Comparison of ENCODE assay signal across 14 cellular contexts in the genomic region with DNA sequence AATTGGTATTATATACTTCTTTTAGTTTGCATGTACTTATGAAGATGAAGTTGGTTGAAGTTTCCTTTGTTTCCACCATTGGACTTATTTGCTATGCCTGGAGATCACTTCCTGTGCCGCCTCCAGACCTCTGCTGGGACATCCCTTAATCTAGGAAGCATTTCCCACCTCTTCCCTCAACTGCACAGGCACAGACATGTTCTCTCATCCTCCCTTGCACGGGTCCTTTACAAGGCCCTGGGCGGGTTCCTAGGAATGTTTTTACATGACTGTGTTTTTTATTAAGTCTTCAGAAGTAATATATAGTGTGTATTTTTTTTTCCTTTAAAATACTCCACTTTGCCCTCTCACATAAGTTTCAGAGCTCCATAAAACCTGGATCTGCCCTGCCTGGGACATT. TPM values are rescaled to one million over a fixed set of nuclear protein-coding genes. Genes with fewer than 3 reads are reported as not detected.
DNase-seq lines count a peak whose midpoint lies in the region; ATAC-seq, FAIRE-seq and TF ChIP-seq lines count a peak whose summit lies in the region.
"Had no signal": no experiment of that assay in that cellular context is flagged by ENCODE, and none has a peak within 500 bp of the region (broad histone marks: within the 10 kb centered on the region; RNA-seq: fewer than 3 reads in every experiment).

No MANE protein-coding gene starts in this region.

- CTCF ChIA-PET in activated CD4-positive, alpha-beta memory T cell treated with anti-CD3 and anti-CD28 coated beads for 36 hours (lab: Charles Lee) = no interaction called here
- CTCF ChIA-PET in activated CD4-positive, alpha-beta memory T cell treated with anti-CD3 and anti-CD28 coated beads, Interleukin-2, amount 10 ng/mL, durations not matched to agents 7 days and 5 days (lab: Charles Lee) = interaction anchor here (1.0 kb wide), 1 partner anchor 172 kb away, joined by 3 read pairs; no protein-coding TSS in a partner anchor
- CTCF ChIA-PET in HEK293T (lab: Yijun Ruan, JAX) = no interaction called here

- no peak for DNase-seq in activated CD4-positive, alpha-beta memory T cell treated with anti-CD3 and anti-CD28 coated beads for 36 hours
- DNase-seq in activated CD4-positive, alpha-beta memory T cell treated with anti-CD3 and anti-CD28 coated beads, Interleukin-2, amount 10 ng/mL, durations not matched to agents 7 days and 5 days = no peak
- DNase-seq in HEK293T (ENCODE audit: extremely low spot score) = no peak
- DNase-seq in colonic mucosa = peak; percentile 5
- DNase-seq in pancreas = no peak
- no peak for DNase-seq in transverse colon
- no peak for DNase-seq in ecto neural progenitor cell (ENCODE audit: low spot score)
- DNase-seq: activated CD8-positive, alpha-beta memory T cell treated with anti-CD3 and anti-CD28 coated beads for 24 hours; activated gamma-delta T cell; cortex of kidney; NCI-H1436 treated with DMSO at 0.1 percent for 48 hours; NCI-H2227 treated with DMSO at 0.1 percent for 48 hours had no signal

- H3K4me3 ChIP-seq in colonic mucosa (no peak overlapping the region), pancreas (no peak overlapping the region), transverse colon (no peak overlapping the region)
- H3K4me3 ChIP-seq: tibial nerve had no signal

- POLR2A ChIA-PET in activated CD4-positive, alpha-beta memory T cell treated with anti-CD3 and anti-CD28 coated beads for 36 hours (lab: Charles Lee) = interaction anchor here (0.8 kb wide), 1 partner anchor 15 kb away, joined by 3 read pairs; no protein-coding TSS in a partner anchor
- POLR2A ChIA-PET in activated CD4-positive, alpha-beta memory T cell treated with anti-CD3 and anti-CD28 coated beads, Interleukin-2, amount 10 ng/mL, durations not matched to agents 7 days and 5 days (lab: Charles Lee) = interaction anchor here (1.2 to 10.6 kb wide), 2 partner anchors 14 to 51 kb away, joined by 4 to 99 read pairs; a partner anchor contains a TSS
- POLR2A ChIA-PET in HEK293T (lab: Yijun Ruan, JAX) = no interaction called here

- no peaks in the 10 kb centered on the region for H3K27me3 Mint-ChIP-seq in activated CD4-positive, alpha-beta memory T cell treated with anti-CD3 and anti-CD28 coated beads for 36 hours
- no peaks in the 10 kb centered on the region for H3K27me3 Mint-ChIP-seq in activated CD4-positive, alpha-beta memory T cell treated with anti-CD3 and anti-CD28 coated beads, Interleukin-2, amount 10 ng/mL, durations not matched to agents 7 days and 5 days

- H3K36me3 Mint-ChIP-seq in activated CD4-positive, alpha-beta memory T cell treated with anti-CD3 and anti-CD28 coated beads for 36 hours = no peaks in the 10 kb centered on the region
- peaks cover 10% of the 10 kb centered on the region for H3K36me3 Mint-ChIP-seq in activated CD4-positive, alpha-beta memory T cell treated with anti-CD3 and anti-CD28 coated beads, Interleukin-2, amount 10 ng/mL, durations not matched to agents 7 days and 5 days (ENCODE audit: low read depth)

- no peak for TF ChIP-seq POLR2A in transverse colon (IDR thresholded peaks at IDR 0.05)

- no peaks in the 10 kb centered on the region for H3K4me1 ChIP-seq in colonic mucosa
- H3K4me1 ChIP-seq in pancreas = peaks cover 46 to 70% (median 66%) of the 10 kb centered on the region in 3 donors
- peaks cover 0 to 37% (median 17%) of the 10 kb centered on the region in 4 donors for H3K4me1 ChIP-seq in transverse colon

- intact Hi-C loops in activated CD4-positive, alpha-beta memory T cell treated with anti-CD3 and anti-CD28 coated beads for 36 hours (cut with micrococcal nuclease) = no loop called here
- intact Hi-C loops in colonic mucosa (cut with DNase I) = no loop called here
- intact Hi-C loops in pancreas (cut with DNase I) = no loop called here
- intact Hi-C loops in transverse colon (cut with DNase I; ENCODE audit: low total_unique reads) = no loop called here

- no peak overlapping the region for H3K4me3 Mint-ChIP-seq in activated CD4-positive, alpha-beta memory T cell treated with anti-CD3 and anti-CD28 coated beads for 36 hours
- H3K4me3 Mint-ChIP-seq in activated CD4-positive, alpha-beta memory T cell treated with anti-CD3 and anti-CD28 coated beads, Interleukin-2, amount 10 ng/mL, durations not matched to agents 7 days and 5 days = no peak overlapping the region

- peak overlapping the region; percentile 81 for H3K27ac Mint-ChIP-seq in activated CD4-positive, alpha-beta memory T cell treated with anti-CD3 and anti-CD28 coated beads for 36 hours
- H3K27ac Mint-ChIP-seq in activated CD4-positive, alpha-beta memory T cell treated with anti-CD3 and anti-CD28 coated beads, Interleukin-2, amount 10 ng/mL, durations not matched to agents 7 days and 5 days = no peak overlapping the region

- peaks cover 80% of the 10 kb centered on the region for H3K4me1 Mint-ChIP-seq in activated CD4-positive, alpha-beta memory T cell treated with anti-CD3 and anti-CD28 coated beads for 36 hours (ENCODE audit: low read depth)
- peaks cover 55% of the 10 kb centered on the region for H3K4me1 Mint-ChIP-seq in activated CD4-positive, alpha-beta memory T cell treated with anti-CD3 and anti-CD28 coated beads, Interleukin-2, amount 10 ng/mL, durations not matched to agents 7 days and 5 days

- H3K27me3 ChIP-seq in colonic mucosa = no peaks in the 10 kb centered on the region
- H3K27me3 ChIP-seq in pancreas = no peaks in the 10 kb centered on the region
- H3K27me3 ChIP-seq in transverse colon = no peaks in the 10 kb centered on the region
- H3K27me3 ChIP-seq: tibial nerve had no signal

- H3K9ac ChIP-seq in colonic mucosa (ENCODE audit: low read depth in 2 of 2, low read length in 2 of 2) = no peak overlapping the region

- in situ Hi-C loops in transverse colon (cut with MboI; ENCODE audit: low pct_ligation_motif_present in 1 of 4, low pct_unique_long_range_greater_than_20kb in 1 of 4, low sequenced_read_pairs in 3 of 4) = no loop called here

- H3K27ac ChIP-seq in colonic mucosa (no peak overlapping the region), pancreas (peak overlapping the region; percentile 37 to 85 (median 60)), transverse colon (no peak overlapping the region)

- ATAC-seq in pancreas (no peak), HG02763 (IDR thresholded peaks at IDR 0.05; ENCODE audit: unreplicated experiment) (no peak)

- no peak for FAIRE-seq in pancreas (lab: Jason Lieb, UNC)

- H3K9me3 ChIP-seq in colonic mucosa (no peaks in the 10 kb centered on the region), pancreas (no peaks in the 10 kb centered on the region), transverse colon (no peaks in the 10 kb centered on the region)
- H3K9me3 ChIP-seq: tibial nerve had no signal

- WGBS in pancreas, 2 donors = 89 to 95% methylated on average over 3 of the region's 3 CpGs
- 81 to 94% methylated on average over 3 of the region's 3 CpGs for WGBS in transverse colon (ENCODE audit: low coverage in 1 of 2), 2 donors

- no peak for TF ChIP-seq EP300 in transverse colon (IDR thresholded peaks at IDR 0.05; ENCODE audit: low read depth)

- no peaks in the 10 kb centered on the region for H3K9me3 Mint-ChIP-seq in activated CD4-positive, alpha-beta memory T cell treated with anti-CD3 and anti-CD28 coated beads for 36 hours
- H3K9me3 Mint-ChIP-seq in activated CD4-positive, alpha-beta memory T cell treated with anti-CD3 and anti-CD28 coated beads, Interleukin-2, amount 10 ng/mL, durations not matched to agents 7 days and 5 days = no peaks in the 10 kb centered on the region

- TF ChIP-seq CTCF in colonic mucosa (IDR thresholded peaks at IDR 0.05) = no peak
- TF ChIP-seq CTCF in pancreas (IDR thresholded peaks at IDR 0.05) = no peak
- no peak for TF ChIP-seq CTCF in transverse colon (IDR thresholded peaks at IDR 0.05)

- no peaks in the 10 kb centered on the region for H3K36me3 ChIP-seq in colonic mucosa
- no peaks in the 10 kb centered on the region for H3K36me3 ChIP-seq in pancreas
- no peaks in the 10 kb centered on the region for H3K36me3 ChIP-seq in transverse colon
- H3K36me3 ChIP-seq: tibial nerve had no signal

TF ChIP-seq in HEK293T, 16 proteins besides CTCF, POLR2A, EP300 and RAD21:
- TF ChIP-seq CTBP1 (IDR thresholded peaks at IDR 0.05; ENCODE audit: borderline replicate concordance) (no peak), SP1 (IDR thresholded peaks at IDR 0.05) (no peak), ARNT (IDR thresholded peaks at IDR 0.05) (no peak), FOXK2 (IDR thresholded peaks at IDR 0.05) (no peak), L3MBTL2 (conservative IDR thresholded peaks at IDR 0.05) (no peak)
- TF ChIP-seq, protein P1, sequence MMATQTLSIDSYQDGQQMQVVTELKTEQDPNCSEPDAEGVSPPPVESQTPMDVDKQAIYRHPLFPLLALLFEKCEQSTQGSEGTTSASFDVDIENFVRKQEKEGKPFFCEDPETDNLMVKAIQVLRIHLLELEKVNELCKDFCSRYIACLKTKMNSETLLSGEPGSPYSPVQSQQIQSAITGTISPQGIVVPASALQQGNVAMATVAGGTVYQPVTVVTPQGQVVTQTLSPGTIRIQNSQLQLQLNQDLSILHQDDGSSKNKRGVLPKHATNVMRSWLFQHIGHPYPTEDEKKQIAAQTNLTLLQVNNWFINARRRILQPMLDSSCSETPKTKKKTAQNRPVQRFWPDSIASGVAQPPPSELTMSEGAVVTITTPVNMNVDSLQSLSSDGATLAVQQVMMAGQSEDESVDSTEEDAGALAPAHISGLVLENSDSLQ (IDR thresholded peaks at IDR 0.05) = peak; percentile 19; the same call in 1 of the 2 replicates

RNA-seq across cellular contexts. Expression of a gene that starts 51.0 kb away (rescaled TPM):
- 10 to 100 TPM; 32.7 to 33.3 TPM for total RNA-seq in activated CD4-positive, alpha-beta memory T cell treated with anti-CD3 and anti-CD28 coated beads for 36 hours
- 10 to 100 TPM; 25.2 to 26.3 TPM for total RNA-seq in activated CD4-positive, alpha-beta memory T cell treated with anti-CD3 and anti-CD28 coated beads, Interleukin-2, amount 10 ng/mL, durations not matched to agents 7 days and 5 days
- total RNA-seq in colonic mucosa = 1 to 10 TPM; 4.8 to 6.2 TPM
- total RNA-seq in pancreas = 10 to 100 TPM; 17.0 to 29.5 (median 25.0) TPM
- 10 to 100 TPM in 1 of 2 donors, 1 to 10 TPM in 1; 9.4 to 11.2 TPM for polyA plus RNA-seq in pancreas
- 10 to 100 TPM in 2 of 4 donors, 1 to 10 TPM in 2; 5.2 to 14.8 (median 8.3) TPM for total RNA-seq in transverse colon

Comparison
In these comparisons a context has a peak if more than half of its experiments do, and no peak if none do; other contexts are left out.
1. H3K27ac ChIP-seq: peak in pancreas (4 of 4); none in colonic mucosa (single experiment) and transverse colon (0 of 4).